Comparison of ENCODE assay signal across 8 cellular contexts in the genomic region with DNA sequence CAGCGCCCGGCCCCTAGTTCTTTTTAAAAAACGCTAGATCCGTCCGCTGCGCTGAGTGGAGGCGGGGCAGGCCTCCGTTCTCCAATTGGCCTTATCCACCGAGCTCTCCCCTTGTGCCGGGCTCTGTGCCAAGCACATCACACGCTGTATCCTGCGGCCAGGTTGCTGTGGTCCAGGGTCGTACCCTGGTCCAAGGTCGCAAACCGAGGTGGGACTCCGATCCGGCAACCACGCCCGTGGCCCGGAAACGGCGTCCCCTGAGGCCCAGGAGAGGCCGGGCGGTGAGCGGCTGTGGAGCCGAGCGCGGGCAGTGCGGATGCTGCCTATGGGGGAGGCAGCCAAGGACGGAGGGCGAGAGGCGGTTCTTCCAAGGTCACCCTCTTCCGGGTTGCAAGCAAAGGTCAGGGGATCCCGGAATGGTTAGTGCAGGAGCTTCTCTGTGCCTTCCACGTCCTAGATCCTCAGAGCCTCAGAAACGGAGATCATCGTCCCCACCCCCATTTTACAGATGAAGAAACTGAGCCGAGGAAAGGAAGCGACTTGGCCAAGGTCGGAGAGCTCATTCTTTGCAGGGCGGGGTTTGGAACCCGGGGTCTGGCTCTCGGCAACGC.
DNase-seq lines count a peak whose midpoint lies in the region; ATAC-seq and TF ChIP-seq lines count a peak whose summit lies in the region.

No MANE protein-coding gene starts in this region.

- TF ChIP-seq CTCF in BJ (IDR thresholded peaks at IDR 0.05; ENCODE audit: insufficient read depth, low read depth, low read length) (no peak), Panc1 (IDR thresholded peaks at IDR 0.05) (no peak), neutrophil (IDR thresholded peaks at IDR 0.05) (no peak)

- H3K27ac ChIP-seq in Panc1 (ENCODE audit: low read length), result no peak overlapping the region
- H3K27ac ChIP-seq in esophagus (ENCODE audit: low read depth in 2 of 2, low read length in 1 of 2), result no peak overlapping the region
- no peak overlapping the region for H3K27ac ChIP-seq in neutrophil

- H3K9me3 ChIP-seq in Panc1 (ENCODE audit: control insufficient read depth, insufficient read depth, low read depth, low read length) (no peaks in the 10 kb centered on the region), esophagus (ENCODE audit: control insufficient read depth in 2 of 2, insufficient read depth in 1 of 2, low read depth in 1 of 2, low read length in 1 of 2) (no peaks in the 10 kb centered on the region), neutrophil (no peaks in the 10 kb centered on the region)

- intact Hi-C loops in Panc1 (cut with micrococcal nuclease; ENCODE audit: unreplicated experiment), result no loop called here

- H3K27me3 ChIP-seq in BJ (ENCODE audit: control insufficient read depth, insufficient read depth, low read length) (peaks cover 12% of the 10 kb centered on the region), Panc1 (ENCODE audit: control insufficient read depth, insufficient read depth, low read length) (no peaks in the 10 kb centered on the region; the same call in 1 of the 2 replicates), esophagus (ENCODE audit: control insufficient read depth in 1 of 2, insufficient read depth in 2 of 2, low read length in 2 of 2) (peaks cover 0 to 5% of the 10 kb centered on the region in 2 donors), neutrophil (peaks cover 53% of the 10 kb centered on the region)

- in situ Hi-C loops in Panc1 (cut with HindIII; ENCODE audit: low pct_unique_long_range_greater_than_20kb, low sequenced_read_pairs), result no loop called here

- DNase-seq in BJ (ENCODE audit: low read depth) (no peak), Panc1 (ENCODE audit: low read depth, low spot score) (no peak), NCI-H446 (lab: John Stamatoyannopoulos, UW) (no peak), amniotic stem cell (lab: John Stamatoyannopoulos, UW) (no peak)

- CTCF ChIA-PET in BJ (lab: Yijun Ruan, JAX), result interaction anchor here (1.1 kb wide), 1 partner anchor 22 kb away, joined by 4 read pairs; no protein-coding TSS in a partner anchor
- CTCF ChIA-PET in Panc1 (lab: Charles Lee), result interaction anchor here (1.2 kb wide), 1 partner anchor 106 kb away, joined by 3 read pairs; no protein-coding TSS in a partner anchor

- POLR2A ChIA-PET in BJ (lab: Charles Lee), result interaction anchor here (0.6 kb wide), 1 partner anchor 198 kb away, joined by 3 read pairs; no protein-coding TSS in a partner anchor
- POLR2A ChIA-PET in Panc1 (lab: Charles Lee), result no interaction called here

- peak overlapping the region; percentile 38 for H3K4me3 ChIP-seq in BJ (ENCODE audit: low read depth, low read length)
- H3K4me3 ChIP-seq in Panc1 (ENCODE audit: low read depth in 2 of 2, low read length in 2 of 2), result peak overlapping the region; percentile 38 to 48
- peak overlapping the region; percentile 27 to 33 for H3K4me3 ChIP-seq in esophagus (ENCODE audit: low read depth in 1 of 2, low read length in 2 of 2)
- peak overlapping the region; percentile 59 to 74 for H3K4me3 ChIP-seq in neutrophil (ENCODE audit: low read depth in 1 of 2, low read length in 1 of 2)

- H3K4me1 ChIP-seq in Panc1 (ENCODE audit: control insufficient read depth, insufficient read depth, low read length) (no peaks in the 10 kb centered on the region; the same call in 1 of the 2 replicates), esophagus (ENCODE audit: control insufficient read depth in 2 of 2, insufficient read depth in 2 of 2, low read length in 1 of 2) (peaks cover 4 to 7% of the 10 kb centered on the region in 2 donors), neutrophil (ENCODE audit: control insufficient read depth in 1 of 2, insufficient read depth in 1 of 2, low read depth in 1 of 2, low read length in 1 of 2) (peaks cover 19 to 35% of the 10 kb centered on the region in 2 experiments)

- BruUV-seq in Panc1 (replicated peaks; lab: Mats Ljungman, UMichigan), result no TSS peak

- peak; percentile 43 for ATAC-seq in GM19452 (IDR thresholded peaks at IDR 0.05; ENCODE audit: unreplicated experiment)
- ATAC-seq in Panc1, result 0 out of 2 replicates have a peak, but pooled peaks have one; percentile 19
- no peak for ATAC-seq in GM21367 (IDR thresholded peaks at IDR 0.05; ENCODE audit: unreplicated experiment)

- 8 to 14% methylated on average over 44 of the region's 44 CpGs for WGBS in esophagus, 2 donors

- no peaks in the 10 kb centered on the region for H3K36me3 ChIP-seq in BJ (ENCODE audit: control insufficient read depth, insufficient read depth, low read length)
- H3K36me3 ChIP-seq in Panc1 (ENCODE audit: control insufficient read depth, insufficient read depth, low read length), result no peaks in the 10 kb centered on the region
- H3K36me3 ChIP-seq in esophagus (ENCODE audit: control insufficient read depth in 2 of 2, insufficient read depth in 2 of 2, low read length in 1 of 2), result no peaks in the 10 kb centered on the region
- H3K36me3 ChIP-seq in neutrophil, result no peaks in the 10 kb centered on the region
